ENCODE assay signal across 14 cellular contexts in genomic region chr15:94259863-94260262, GRCh38. TPM values are rescaled to one million over a fixed set of nuclear protein-coding genes. Genes with fewer than 3 reads are reported as not detected.
DNase-seq lines count a peak whose midpoint lies in the region; ATAC-seq, FAIRE-seq and TF ChIP-seq lines count a peak whose summit lies in the region.
"Had no signal": no experiment of that assay in that cellular context is flagged by ENCODE, and none has a peak within 500 bp of the region (broad histone marks: within the 10 kb centered on the region; RNA-seq: fewer than 3 reads in every experiment).

No MANE protein-coding gene starts in this region.

- H3K36me3 Mint-ChIP-seq in naive thymus-derived CD4-positive, alpha-beta T cell: peaks cover 0 to 13% (median 12%) of the 10 kb centered on the region in 5 donors

- TF ChIP-seq CTCF in OCI-LY1 (IDR thresholded peaks at IDR 0.05; ENCODE audit: low read length) (no peak), Peyer's patch (IDR thresholded peaks at IDR 0.05) (no peak), psoas muscle (IDR thresholded peaks at IDR 0.05) (no peak)

- peak overlapping the region; percentile 53; the same call in 1 of the 2 replicates for H3K4me2 ChIP-seq in OCI-LY1 (ENCODE audit: low read length)

- H3K4me3 Mint-ChIP-seq in naive thymus-derived CD4-positive, alpha-beta T cell: no peak overlapping the region
- H3K4me3 Mint-ChIP-seq: activated naive CD4-positive, alpha-beta T cell treated with anti-CD3 and anti-CD28 coated beads for 36 hours had no signal

- peaks cover 38% of the 10 kb centered on the region for H3K79me2 ChIP-seq in OCI-LY1 (ENCODE audit: insufficient read depth, low read length)

- peaks cover 100% of the 10 kb centered on the region for H3K4me1 ChIP-seq in OCI-LY1 (ENCODE audit: insufficient read depth, low read length, severe bottlenecking)
- H3K4me1 ChIP-seq in naive thymus-derived CD4-positive, alpha-beta T cell (ENCODE audit: control insufficient read depth in 2 of 2, insufficient read depth in 2 of 2, low read length in 2 of 2): no peaks in the 10 kb centered on the region
- peaks cover 0 to 18% (median 4%) of the 10 kb centered on the region in 4 donors for H3K4me1 ChIP-seq in Peyer's patch
- no peaks in the 10 kb centered on the region for H3K4me1 ChIP-seq in psoas muscle

- no peak overlapping the region for H3K27ac Mint-ChIP-seq in naive thymus-derived CD4-positive, alpha-beta T cell
- H3K27ac Mint-ChIP-seq: activated naive CD4-positive, alpha-beta T cell treated with anti-CD3 and anti-CD28 coated beads for 36 hours had no signal

- ATAC-seq in GM18858 (IDR thresholded peaks at IDR 0.05; ENCODE audit: unreplicated experiment) (peak; percentile 43), HG02571 (IDR thresholded peaks at IDR 0.05; ENCODE audit: unreplicated experiment) (peak; percentile 38), HG02642 (IDR thresholded peaks at IDR 0.05; ENCODE audit: poor library complexity, unreplicated experiment) (no peak), psoas muscle (no peak)
- peak; percentile 50 for ATAC-seq in naive thymus-derived CD4-positive, alpha-beta T cell
- ATAC-seq: left lobe of liver had no signal

- no peak for DNase-seq in naive thymus-derived CD4-positive, alpha-beta T cell
- no peak for DNase-seq in H54 (ENCODE audit: insufficient read length, low spot score)
- no peak for DNase-seq in Peyer's patch
- no peak for DNase-seq in psoas muscle
- DNase-seq: activated naive CD4-positive, alpha-beta T cell treated with anti-CD3 and anti-CD28 coated beads for 36 hours; dorsolateral prefrontal cortex; hippocampal formation; NCI-H1048; NCI-H2171 treated with DMSO at 0.1 percent for 48 hours had no signal

- POLR2A ChIA-PET in naive thymus-derived CD4-positive, alpha-beta T cell (lab: Charles Lee): no interaction called here

- H3K9me3 ChIP-seq in OCI-LY1 (ENCODE audit: low read length) (no peaks in the 10 kb centered on the region), Peyer's patch (no peaks in the 10 kb centered on the region), psoas muscle (no peaks in the 10 kb centered on the region)
- H3K9me3 ChIP-seq in naive thymus-derived CD4-positive, alpha-beta T cell (ENCODE audit: control insufficient read depth in 2 of 3, low read length in 3 of 3): no peaks in the 10 kb centered on the region

- H3K27ac ChIP-seq in OCI-LY1 (ENCODE audit: low read depth, low read length, poor library complexity, severe bottlenecking) (peak overlapping the region; percentile 95), Peyer's patch (peak overlapping the region in 1 of 4 donors; percentile 51), psoas muscle (no peak overlapping the region)
- no peak overlapping the region for H3K27ac ChIP-seq in naive thymus-derived CD4-positive, alpha-beta T cell (ENCODE audit: low read depth, low read length)
- H3K27ac ChIP-seq: dorsolateral prefrontal cortex had no signal

- H3K36me3 ChIP-seq in OCI-LY1 (ENCODE audit: insufficient read depth, low read length) (no peaks in the 10 kb centered on the region), Peyer's patch (no peaks in the 10 kb centered on the region), psoas muscle (ENCODE audit: insufficient read depth in 1 of 2, low read depth in 1 of 2) (no peaks in the 10 kb centered on the region)
- H3K36me3 ChIP-seq in naive thymus-derived CD4-positive, alpha-beta T cell (ENCODE audit: control insufficient read depth in 2 of 3, insufficient read depth in 3 of 3, low read length in 3 of 3): no peaks in the 10 kb centered on the region

- peak overlapping the region; percentile 22; the same call in 1 of the 2 replicates for H3K9ac ChIP-seq in OCI-LY1 (ENCODE audit: low read length)

- peaks cover 0 to 50% (median 18%) of the 10 kb centered on the region in 7 donors for H3K4me1 Mint-ChIP-seq in naive thymus-derived CD4-positive, alpha-beta T cell

- intact Hi-C loops in naive thymus-derived CD4-positive, alpha-beta T cell (cut with micrococcal nuclease): no loop called here
- intact Hi-C loops in psoas muscle (cut with DNase I): no loop called here

- no peak overlapping the region for H3K4me3 ChIP-seq in OCI-LY1 (ENCODE audit: low read depth, low read length, poor library complexity, severe bottlenecking)
- no peak overlapping the region for H3K4me3 ChIP-seq in naive thymus-derived CD4-positive, alpha-beta T cell (ENCODE audit: low read length)
- no peak overlapping the region for H3K4me3 ChIP-seq in Peyer's patch
- H3K4me3 ChIP-seq in psoas muscle: no peak overlapping the region
- H3K4me3 ChIP-seq: dorsolateral prefrontal cortex had no signal

- peaks cover 3% of the 10 kb centered on the region; the same call in 1 of the 2 replicates for H3F3A ChIP-seq in OCI-LY1 (ENCODE audit: insufficient read depth, low read length)

- FAIRE-seq in H54 (lab: Jason Lieb, UNC): no peak

- H2AFZ ChIP-seq in OCI-LY1 (ENCODE audit: low read length): no peak overlapping the region

- H3K9me3 Mint-ChIP-seq in naive thymus-derived CD4-positive, alpha-beta T cell: no peaks in the 10 kb centered on the region
- H3K9me3 Mint-ChIP-seq: activated naive CD4-positive, alpha-beta T cell treated with anti-CD3 and anti-CD28 coated beads for 36 hours had no signal

- CTCF ChIA-PET in naive thymus-derived CD4-positive, alpha-beta T cell (lab: Charles Lee): no interaction called here

- H4K20me1 ChIP-seq in OCI-LY1 (ENCODE audit: insufficient read depth, low read length): no peaks in the 10 kb centered on the region

- 74 to 77% (median 76%) methylated on average over 3 of the region's 3 CpGs for WGBS in psoas muscle, 3 donors

- TF ChIP-seq POLR2A in H54 (IDR thresholded peaks at IDR 0.05; ENCODE audit: low read depth, low read length) (no peak), Peyer's patch (IDR thresholded peaks at IDR 0.05) (no peak)

- H3K27me3 ChIP-seq in OCI-LY1 (ENCODE audit: insufficient read depth, low read length) (no peaks in the 10 kb centered on the region), Peyer's patch (no peaks in the 10 kb centered on the region), psoas muscle (ENCODE audit: insufficient read depth in 3 of 3, low read length in 2 of 3) (no peaks in the 10 kb centered on the region)
- no peaks in the 10 kb centered on the region for H3K27me3 ChIP-seq in naive thymus-derived CD4-positive, alpha-beta T cell (ENCODE audit: control insufficient read depth in 2 of 2, insufficient read depth in 2 of 2, low read length in 2 of 2)

- H3K27me3 Mint-ChIP-seq in naive thymus-derived CD4-positive, alpha-beta T cell: no peaks in the 10 kb centered on the region

- H3K9me2 ChIP-seq in OCI-LY1 (ENCODE audit: low read depth, low read length): no peaks in the 10 kb centered on the region

RNA-seq across cellular contexts. Expression of gene MCTP2, which starts 28.5 kb away (rescaled TPM):
- 10 to 100 TPM; 13.8 to 44.5 (median 17.8) TPM for total RNA-seq in naive thymus-derived CD4-positive, alpha-beta T cell
- 1 to 10 TPM; 1.9 to 4.8 TPM for polyA plus RNA-seq in naive thymus-derived CD4-positive, alpha-beta T cell
- total RNA-seq in Peyer's patch: 100 to 1,000 TPM in 1 of 4 donors, 10 to 100 TPM in 3; 40.8 to 241 (median 74.0) TPM
- total RNA-seq in psoas muscle: 1 to 10 TPM in 1 of 4 donors, under 1 TPM in 3; 0.32 to 1.1 (median 0.52) TPM
- polyA plus RNA-seq in psoas muscle: under 1 TPM in 2 of 3 donors, not detected in 1; 0.01 to 0.06 TPM

Comparison
In these comparisons a context has a peak if more than half of its experiments do, and no peak if none do; other contexts are left out.
1. ATAC-seq: peak in GM18858 (single experiment), HG02571 (single experiment) and naive thymus-derived CD4-positive, alpha-beta T cell (single experiment); none in HG02642 (single experiment) and psoas muscle (0 of 4).
2. RNA of gene MCTP2, which starts 28.5 kb away (total RNA-seq): 40.8 to 241 TPM in Peyer's patch and 13.8 to 44.5 TPM in naive thymus-derived CD4-positive, alpha-beta T cell; 0.32 to 1.1 TPM in psoas muscle; every median in the first group is over 4 times any median in the second.